In the genomic region with DNA sequence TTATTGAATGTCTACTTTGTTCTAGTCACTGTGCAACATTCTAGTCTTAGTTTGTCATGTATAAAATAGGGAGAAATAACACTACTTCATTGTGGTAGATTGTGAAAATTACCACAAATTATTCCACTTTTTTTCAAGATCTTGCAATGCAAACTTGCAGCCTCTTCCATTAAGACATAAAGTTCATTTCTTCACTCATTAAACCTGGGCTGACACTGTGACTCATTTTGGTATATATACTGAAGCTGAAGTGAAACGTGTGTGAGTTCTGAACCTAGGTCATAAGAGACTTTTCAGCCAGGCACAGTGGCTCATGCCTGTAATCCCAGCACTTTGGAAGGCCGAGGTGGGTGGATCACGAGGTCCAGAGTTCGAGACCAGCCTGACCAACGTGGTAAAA, we compare ENCODE assay signal across 1 cellular context.
TF ChIP-seq lines count a peak whose summit lies in the region.

No MANE protein-coding gene starts in this region.

TF ChIP-seq in IMR-90, 13 proteins besides CTCF, POLR2A, EP300 and RAD21 (continued from another document):
- TF ChIP-seq RCOR1 (IDR thresholded peaks at IDR 0.05; ENCODE audit: insufficient replicate concordance, low read length), result no peak
- TF ChIP-seq RFX5 (IDR thresholded peaks at IDR 0.05; ENCODE audit: low read depth, low read length), result no peak
- TF ChIP-seq CEBPB (IDR thresholded peaks at IDR 0.05; ENCODE audit: low read depth, low read length), result no peak
- no peak for TF ChIP-seq CHD1 (IDR thresholded peaks at IDR 0.05; ENCODE audit: low read depth, low read length)
